20 cellular contexts compared by ENCODE assay signal in genomic region chr2:95327861-95328260, GRCh38. TPM values are rescaled to one million over a fixed set of nuclear protein-coding genes. Genes with fewer than 3 reads are reported as not detected.
A peak's percentile ranks its signal among the peaks of the same experiment; 100 is the strongest.
DNase-seq lines count a peak whose midpoint lies in the region; ATAC-seq and TF ChIP-seq lines count a peak whose summit lies in the region.
"Had no signal": no experiment of that assay in that cellular context is flagged by ENCODE, and none has a peak within 500 bp of the region (broad histone marks: within the 10 kb centered on the region; RNA-seq: fewer than 3 reads in every experiment).

No MANE protein-coding gene starts in this region.

- H4K8ac ChIP-seq in mesenchymal stem cell (ENCODE audit: low read length) = no peak overlapping the region

- no peak overlapping the region for H2BK120ac ChIP-seq in mesenchymal stem cell (ENCODE audit: low read depth, low read length)

- 74% methylated on average over 6 of the region's 7 CpGs for WGBS in mesenchymal stem cell

- H4K91ac ChIP-seq in mesenchymal stem cell (ENCODE audit: low read length) = no peak overlapping the region

- no peak overlapping the region for H2BK15ac ChIP-seq in mesenchymal stem cell (ENCODE audit: low read depth, poor library complexity, severe bottlenecking)

- no peaks in the 10 kb centered on the region for H3K36me3 ChIP-seq in Panc1 (ENCODE audit: control insufficient read depth, insufficient read depth, low read length)
- no peaks in the 10 kb centered on the region for H3K36me3 ChIP-seq in mesenchymal stem cell (ENCODE audit: control insufficient read depth in 1 of 2, insufficient read depth in 2 of 2, low read depth in 1 of 2, low read length in 2 of 2)
- H3K36me3 ChIP-seq in parathyroid adenoma (ENCODE audit: control insufficient read depth, insufficient read depth, low read length) = no peaks in the 10 kb centered on the region
- H3K36me3 ChIP-seq: BE2C; BLaER1 treated with 17β-estradiol and CSF1 and Interleukin-3, amounts not matched to agents 10 nM and 100 nM; HAP-1 had no signal

- H3K4me3 ChIP-seq in Panc1 (ENCODE audit: low read depth in 2 of 2, low read length in 2 of 2) = no peak overlapping the region
- no peak overlapping the region for H3K4me3 ChIP-seq in mesenchymal stem cell (ENCODE audit: insufficient read depth in 1 of 2, low read depth in 1 of 2, low read length in 2 of 2)
- H3K4me3 ChIP-seq in parathyroid adenoma (ENCODE audit: low read depth, low read length) = no peak overlapping the region
- H3K4me3 ChIP-seq: A549; BLaER1 treated with 17β-estradiol and CSF1 and Interleukin-3, amounts not matched to agents 10 nM and 100 nM; GM23338; HAP-1 had no signal

- no peak overlapping the region for H3K4me2 ChIP-seq in mesenchymal stem cell (ENCODE audit: low read length, poor library complexity, severe bottlenecking)
- no peak overlapping the region for H3K4me2 ChIP-seq in parathyroid adenoma (ENCODE audit: low read length)
- H3K4me2 ChIP-seq: A549; BLaER1 treated with 17β-estradiol and CSF1 and Interleukin-3, amounts not matched to agents 10 nM and 100 nM; GM23338 had no signal

- H3K36me3 Mint-ChIP-seq in HFFc6 (ENCODE audit: low read depth) = no peaks in the 10 kb centered on the region
- no peaks in the 10 kb centered on the region for H3K36me3 Mint-ChIP-seq in naive thymus-derived CD8-positive, alpha-beta T cell
- H3K36me3 Mint-ChIP-seq: CD14-positive monocyte had no signal

- CTCF ChIA-PET in Panc1 (lab: Charles Lee) = no interaction called here

- H3K4me1 ChIP-seq in Panc1 (ENCODE audit: control insufficient read depth, insufficient read depth, low read length) (peaks cover 23% of the 10 kb centered on the region), mesenchymal stem cell (ENCODE audit: control insufficient read depth, insufficient read depth, low read depth, low read length) (peaks cover 43% of the 10 kb centered on the region), parathyroid adenoma (peaks cover 65% of the 10 kb centered on the region)
- H3K4me1 ChIP-seq: A549; BE2C; BLaER1 treated with 17β-estradiol and CSF1 and Interleukin-3, amounts not matched to agents 10 nM and 100 nM; HAP-1 had no signal

- H3K27ac Mint-ChIP-seq in HFFc6 = no peak overlapping the region
- no peak overlapping the region for H3K27ac Mint-ChIP-seq in naive thymus-derived CD8-positive, alpha-beta T cell
- H3K27ac Mint-ChIP-seq: CD14-positive monocyte; CD4-positive, alpha-beta T cell had no signal

- H3K79me1 ChIP-seq in mesenchymal stem cell (replicated peaks; ENCODE audit: low read length, poor library complexity, severe bottlenecking) = no peaks in the 10 kb centered on the region

- no peak overlapping the region for H2BK12ac ChIP-seq in mesenchymal stem cell (ENCODE audit: low read length in 2 of 2)

- H3K27me3 ChIP-seq in Panc1 (ENCODE audit: control insufficient read depth, insufficient read depth, low read length) (no peaks in the 10 kb centered on the region), mesenchymal stem cell (ENCODE audit: control insufficient read depth in 1 of 2, insufficient read depth in 1 of 2, low read length in 2 of 2) (peaks cover 0 to 20% of the 10 kb centered on the region in 2 experiments), parathyroid adenoma (ENCODE audit: control insufficient read depth, insufficient read depth, low read length) (no peaks in the 10 kb centered on the region)
- H3K27me3 ChIP-seq: BE2C; BLaER1 treated with 17β-estradiol and CSF1 and Interleukin-3, amounts not matched to agents 10 nM and 100 nM had no signal

- no peaks in the 10 kb centered on the region for H3K79me2 ChIP-seq in parathyroid adenoma

- intact Hi-C loops in Panc1 (cut with micrococcal nuclease; ENCODE audit: unreplicated experiment) = no loop called here

- in situ Hi-C loops in Panc1 (cut with HindIII; ENCODE audit: low pct_unique_long_range_greater_than_20kb, low sequenced_read_pairs) = no loop called here

- peaks cover 2% of the 10 kb centered on the region for H3K27me3 Mint-ChIP-seq in HFFc6 (ENCODE audit: insufficient read depth)
- peaks cover 0 to 2% (median 0%) of the 10 kb centered on the region in 5 donors for H3K27me3 Mint-ChIP-seq in naive thymus-derived CD8-positive, alpha-beta T cell
- H3K27me3 Mint-ChIP-seq: CD4-positive, alpha-beta T cell had no signal

- H3K4me3 Mint-ChIP-seq in HFFc6 = no peak overlapping the region
- H3K4me3 Mint-ChIP-seq in naive thymus-derived CD8-positive, alpha-beta T cell = no peak overlapping the region
- H3K4me3 Mint-ChIP-seq: CD14-positive monocyte; CD4-positive, alpha-beta T cell; GM23338 had no signal

- no peak overlapping the region for H3K9ac ChIP-seq in mesenchymal stem cell (ENCODE audit: low read length)
- H3K9ac ChIP-seq in parathyroid adenoma = no peak overlapping the region
- H3K9ac ChIP-seq: BLaER1 treated with 17β-estradiol and CSF1 and Interleukin-3, amounts not matched to agents 10 nM and 100 nM had no signal

- DNase-seq in HFFc6 = no peak
- no peak for DNase-seq in Panc1 (ENCODE audit: low read depth, low spot score)
- DNase-seq in mesenchymal stem cell = no peak
- DNase-seq in naive thymus-derived CD8-positive, alpha-beta T cell = no peak
- DNase-seq: 8988T; ACHN; AML-193; BE2C; Calu3; CD4-positive, alpha-beta T cell; COR-L47; DND-41 had no signal

- no TSS peak for BruUV-seq in Panc1 (replicated peaks; lab: Mats Ljungman, UMichigan)

- H3K4ac ChIP-seq in mesenchymal stem cell (ENCODE audit: low read depth in 1 of 2, low read length in 2 of 2) = no peak overlapping the region

- TF ChIP-seq CTCF in HFFc6 (IDR thresholded peaks at IDR 0.05) (peak; percentile 3; the same call in 1 of the 2 replicates), Panc1 (IDR thresholded peaks at IDR 0.05) (no peak), parathyroid adenoma (IDR thresholded peaks at IDR 0.05) (no peak)

- H2AFZ ChIP-seq in mesenchymal stem cell (ENCODE audit: low read depth, low read length) = no peak overlapping the region
- peak overlapping the region; percentile 57 for H2AFZ ChIP-seq in parathyroid adenoma
- H2AFZ ChIP-seq: GM23338 had no signal

- POLR2A ChIA-PET in Panc1 (lab: Charles Lee) = no interaction called here
- POLR2A ChIA-PET in naive thymus-derived CD8-positive, alpha-beta T cell (lab: Charles Lee) = no interaction called here

- H3K14ac ChIP-seq in mesenchymal stem cell (ENCODE audit: low read length in 2 of 2) = no peak overlapping the region

- H3K27ac ChIP-seq in Panc1 (ENCODE audit: low read length) = peak overlapping the region; percentile 23; the same call in 1 of the 2 replicates
- H3K27ac ChIP-seq in mesenchymal stem cell (ENCODE audit: low read length, poor library complexity, severe bottlenecking) = peak overlapping the region; percentile 90
- H3K27ac ChIP-seq in parathyroid adenoma = peak overlapping the region; percentile 97
- H3K27ac ChIP-seq: A549; BLaER1 treated with 17β-estradiol and CSF1 and Interleukin-3, amounts not matched to agents 10 nM and 100 nM had no signal

- H3K9me3 ChIP-seq in Panc1 (ENCODE audit: control insufficient read depth, insufficient read depth, low read depth, low read length) (no peaks in the 10 kb centered on the region), mesenchymal stem cell (ENCODE audit: control insufficient read depth, low read length) (no peaks in the 10 kb centered on the region), parathyroid adenoma (ENCODE audit: control insufficient read depth, low read length) (no peaks in the 10 kb centered on the region)
- H3K9me3 ChIP-seq: BE2C; BLaER1 treated with 17β-estradiol and CSF1 and Interleukin-3, amounts not matched to agents 10 nM and 100 nM; HAP-1 had no signal

- peak overlapping the region; percentile 56 for H2AK5ac ChIP-seq in mesenchymal stem cell (ENCODE audit: low read length, severe bottlenecking)

- no peaks in the 10 kb centered on the region; the same call in 1 of the 2 replicates for H3K9me3 Mint-ChIP-seq in HFFc6
- no peaks in the 10 kb centered on the region for H3K9me3 Mint-ChIP-seq in naive thymus-derived CD8-positive, alpha-beta T cell
- H3K9me3 Mint-ChIP-seq: CD4-positive, alpha-beta T cell; GM23338 had no signal

- no peaks in the 10 kb centered on the region for H3K4me1 Mint-ChIP-seq in HFFc6 (ENCODE audit: low read depth)
- no peaks in the 10 kb centered on the region for H3K4me1 Mint-ChIP-seq in naive thymus-derived CD8-positive, alpha-beta T cell
- H3K4me1 Mint-ChIP-seq: CD14-positive monocyte had no signal

- no peak overlapping the region for H2BK5ac ChIP-seq in mesenchymal stem cell (ENCODE audit: low read depth, low read length, poor library complexity, severe bottlenecking)

- H3K23ac ChIP-seq in mesenchymal stem cell (ENCODE audit: low read length in 2 of 2) = no peak overlapping the region

- no peak overlapping the region for H3K18ac ChIP-seq in mesenchymal stem cell (ENCODE audit: low read depth in 1 of 2, low read length in 2 of 2)

- ATAC-seq in Panc1 (no peak), GM21515 (IDR thresholded peaks at IDR 0.05; ENCODE audit: unreplicated experiment) (no peak), GM18511 (IDR thresholded peaks at IDR 0.05; ENCODE audit: unreplicated experiment) (no peak)
- ATAC-seq in naive thymus-derived CD8-positive, alpha-beta T cell = no peak

RNA-seq across cellular contexts. Expression of gene KCNIP3, which starts 30.7 kb away (rescaled TPM):
- 1 to 10 TPM in 2 of 6 experiments, under 1 TPM in 4; 0.56 to 2.4 (median 0.67) TPM for total RNA-seq in HFFc6 (2021; fragmentation: NEBNext Ultra II Directional; extraction: Animal tissue kit (Norgen Biotek cat#: 25700))
- total RNA-seq in Panc1 (2021; ENCODE audit: unreplicated experiment) = 17.5 TPM
- polyA plus RNA-seq in Panc1 (2012; ENCODE audit: insufficient read length) = 8.8 TPM
- polyA plus RNA-seq in mesenchymal stem cell (2013, experiment 1 of 2) = 0.18 TPM
- 0.05 TPM for polyA plus RNA-seq in mesenchymal stem cell (2013, experiment 2 of 2)
- total RNA-seq in naive thymus-derived CD8-positive, alpha-beta T cell = not detected
- polyA plus RNA-seq in naive thymus-derived CD8-positive, alpha-beta T cell = not detected
- polyA plus RNA-seq: CD14-positive monocyte had no signal

RNA-seq across cellular contexts. Expression of gene PROM2, which starts 53.6 kb away (rescaled TPM):
- under 1 TPM in 5 of 6 experiments, not detected in 1; 0.12 to 0.68 (median 0.35) TPM for total RNA-seq in HFFc6 (2021; fragmentation: NEBNext Ultra II Directional; extraction: Animal tissue kit (Norgen Biotek cat#: 25700))
- 1.4 TPM for total RNA-seq in Panc1 (2021; ENCODE audit: unreplicated experiment)
- 0.99 TPM for polyA plus RNA-seq in Panc1 (2012; ENCODE audit: insufficient read length)
- polyA plus RNA-seq in mesenchymal stem cell (2013, experiment 1 of 2) = 0.18 TPM
- polyA plus RNA-seq in mesenchymal stem cell (2013, experiment 2 of 2) = 0.05 TPM
- total RNA-seq in naive thymus-derived CD8-positive, alpha-beta T cell = under 1 TPM; 0.88 to 0.91 TPM
- polyA plus RNA-seq in naive thymus-derived CD8-positive, alpha-beta T cell = not detected
- polyA plus RNA-seq: CD14-positive monocyte had no signal

Comparison
In these comparisons a context has a peak if more than half of its experiments do, and no peak if none do; other contexts are left out.
1. H3K27ac ChIP-seq: peak in every context shown above with its lines; median percentile 97 in parathyroid adenoma; 90 in mesenchymal stem cell; 23 in Panc1.